22 cellular contexts compared by ENCODE assay signal in genomic region chr11:34411786-34412185, GRCh38. TPM values are rescaled to one million over a fixed set of nuclear protein-coding genes. Genes with fewer than 3 reads are reported as not detected.
"Had no signal": no experiment of that assay in that cellular context is flagged by ENCODE, and none has a peak within 500 bp of the region (broad histone marks: within the 10 kb centered on the region; RNA-seq: fewer than 3 reads in every experiment).

No MANE protein-coding gene starts in this region.

- ATAC-seq: activated CD8-positive, alpha-beta T cell treated with anti-CD3 and anti-CD28 coated beads, Interleukin-2, amount 10 ng/mL, durations not matched to agents 7 days and 5 days; activated naive CD8-positive, alpha-beta T cell treated with anti-CD3 and anti-CD28 coated beads, Interleukin-2, amount 50 U/mL, for 24 hours; left ventricle myocardium superior; natural killer cell; sciatic nerve; stimulated activated naive B cell treated with anti-CD40 and anti-IgM and Interleukin-4, amounts not matched to agents 10 μg/mL and 1 μg/mL and 100 μg/mL, for 72 hours had no signal

- H3K4me1 Mint-ChIP-seq: activated naive CD8-positive, alpha-beta T cell treated with anti-CD3 and anti-CD28 coated beads, Interleukin-2, amount 50 U/mL, for 24 hours; endodermal cell; natural killer cell; stimulated activated naive B cell treated with anti-CD40 and anti-IgM and Interleukin-4, amounts not matched to agents 10 μg/mL and 1 μg/mL and 100 μg/mL, for 72 hours had no signal

- H3K27ac Mint-ChIP-seq: activated CD8-positive, alpha-beta T cell treated with anti-CD3 and anti-CD28 coated beads, Interleukin-2, amount 10 ng/mL, durations not matched to agents 7 days and 5 days; activated naive CD8-positive, alpha-beta T cell treated with anti-CD3 and anti-CD28 coated beads, Interleukin-2, amount 50 U/mL, for 24 hours; activated T-helper 1 cell treated with anti-CD3 and anti-CD28 coated beads, Interleukin-12 subunit alpha, Interleukin-12 subunit beta, Interleukin-2, Interleukin-4 antibody, amounts not matched to agents 30 ng/mL and 10 ng/mL and 1 ng/mL, durations not matched to agents 14 hours and 24 hours and 36 hours; endodermal cell; natural killer cell; stimulated activated naive B cell treated with anti-CD40 and anti-IgM and Interleukin-4, amounts not matched to agents 10 μg/mL and 1 μg/mL and 100 μg/mL, for 72 hours had no signal

- H3K4me3 Mint-ChIP-seq: activated CD8-positive, alpha-beta T cell treated with anti-CD3 and anti-CD28 coated beads, Interleukin-2, amount 10 ng/mL, durations not matched to agents 7 days and 5 days; activated naive CD8-positive, alpha-beta T cell treated with anti-CD3 and anti-CD28 coated beads, Interleukin-2, amount 50 U/mL, for 24 hours; activated T-helper 1 cell treated with anti-CD3 and anti-CD28 coated beads, Interleukin-12 subunit alpha, Interleukin-12 subunit beta, Interleukin-2, Interleukin-4 antibody, amounts not matched to agents 30 ng/mL and 10 ng/mL and 1 ng/mL, durations not matched to agents 14 hours and 24 hours and 36 hours; endodermal cell; natural killer cell; stimulated activated naive B cell treated with anti-CD40 and anti-IgM and Interleukin-4, amounts not matched to agents 10 μg/mL and 1 μg/mL and 100 μg/mL, for 72 hours had no signal

- DNase-seq: activated CD4-positive, alpha-beta T cell treated with anti-CD3 and anti-CD28 coated beads, Interleukin-2, amount 50 U/mL, for 1 hour; activated CD4-positive, CD25-positive, alpha-beta regulatory T cell treated with anti-CD3 and anti-CD28 coated beads, Interleukin-2, amount 50 U/mL, for 72 hours; activated CD8-positive, alpha-beta T cell treated with anti-CD3 and anti-CD28 coated beads, Interleukin-2, amount 10 ng/mL, durations not matched to agents 7 days and 5 days; activated gamma-delta T cell; activated naive CD4-positive, alpha-beta T cell treated with anti-CD3 and anti-CD28 coated beads, Interleukin-2, amount 50 U/mL, for 16 hours; activated naive CD8-positive, alpha-beta T cell treated with anti-CD3 and anti-CD28 coated beads, Interleukin-2, amount 50 U/mL, for 24 hours; cortex of kidney; endodermal cell; erythroblast; foreskin melanocyte; left ventricle myocardium superior; midbrain; natural killer cell; stimulated activated CD4-positive, alpha-beta T cell treated with anti-CD3 and anti-CD28 coated beads, Interleukin-15, amount 100 ng/mL, for 24 hours; stimulated activated CD8-positive, alpha-beta memory T cell treated with anti-CD3 and anti-CD28 coated beads, Interleukin-4, amount 100 ng/mL, for 48 hours; stimulated activated naive B cell treated with anti-CD40 and anti-IgM and Interleukin-4, amounts not matched to agents 10 μg/mL and 1 μg/mL and 100 μg/mL, for 72 hours; T-helper 2 cell; transverse colon; WERI-Rb-1 had no signal

RNA-seq across cellular contexts. Expression of gene CAT, which starts 26.9 kb away (rescaled TPM):
- total RNA-seq: smooth muscle cell had no signal
